In the genomic region with DNA sequence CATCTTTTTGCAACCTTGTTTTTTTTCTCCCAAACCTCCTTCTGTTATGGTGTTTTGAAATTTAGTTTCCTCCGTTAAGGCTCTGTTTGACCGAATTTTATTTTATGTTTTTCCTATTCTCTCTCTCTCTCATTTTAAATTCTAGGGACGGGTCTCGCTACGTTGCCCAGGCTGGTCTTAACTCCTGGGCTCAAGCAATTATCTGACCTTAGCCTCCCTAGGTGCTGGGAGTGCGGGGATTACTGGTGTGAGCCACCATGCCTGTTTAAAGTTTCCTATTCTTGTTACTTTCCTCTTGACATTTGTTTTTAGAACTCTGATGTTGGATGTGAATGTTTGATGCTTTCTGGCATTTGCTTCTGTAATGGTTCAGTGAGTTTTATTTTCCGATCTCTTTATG, we compare ENCODE assay signal across 7 cellular contexts. TPM values are rescaled to one million over a fixed set of nuclear protein-coding genes. Genes with fewer than 3 reads are reported as not detected.
A peak's percentile ranks its signal among the peaks of the same experiment; 100 is the strongest.
DNase-seq lines count a peak whose midpoint lies in the region; ATAC-seq and TF ChIP-seq lines count a peak whose summit lies in the region.

No MANE protein-coding gene starts in this region.

- ATAC-seq in stimulated activated naive B cell treated with anti-CD40 and anti-IgM and Interleukin-4, amounts not matched to agents 10 μg/mL and 1 μg/mL and 100 μg/mL, for 72 hours (replicated peaks) = no peak
- no peak for ATAC-seq in GM19395 (IDR thresholded peaks at IDR 0.05; ENCODE audit: unreplicated experiment)
- ATAC-seq in HG03175 (IDR thresholded peaks at IDR 0.05; ENCODE audit: unreplicated experiment) = no peak

- peaks cover 27% of the 10 kb centered on the region for H3K4me1 Mint-ChIP-seq in activated T-helper 1 cell treated with anti-CD3 and anti-CD28 coated beads, Interleukin-12 subunit alpha, Interleukin-12 subunit beta, Interleukin-2, Interleukin-4 antibody, amounts not matched to agents 30 ng/mL and 10 ng/mL and 1 ng/mL, durations not matched to agents 14 hours and 24 hours and 36 hours (ENCODE audit: low read depth)
- peaks cover 14 to 27% of the 10 kb centered on the region in 2 donors for H3K4me1 Mint-ChIP-seq in stimulated activated naive B cell treated with anti-CD40 and anti-IgM and Interleukin-4, amounts not matched to agents 10 μg/mL and 1 μg/mL and 100 μg/mL, for 72 hours

- H3K27me3 Mint-ChIP-seq in activated T-helper 1 cell treated with anti-CD3 and anti-CD28 coated beads, Interleukin-12 subunit alpha, Interleukin-12 subunit beta, Interleukin-2, Interleukin-4 antibody, amounts not matched to agents 30 ng/mL and 10 ng/mL and 1 ng/mL, durations not matched to agents 14 hours and 24 hours and 36 hours (ENCODE audit: insufficient read depth) = peaks cover 21% of the 10 kb centered on the region
- peaks cover 11 to 15% of the 10 kb centered on the region in 2 donors for H3K27me3 Mint-ChIP-seq in stimulated activated naive B cell treated with anti-CD40 and anti-IgM and Interleukin-4, amounts not matched to agents 10 μg/mL and 1 μg/mL and 100 μg/mL, for 72 hours

- H3K27me3 ChIP-seq in HL-60 (ENCODE audit: insufficient read depth, poor library complexity, severe bottlenecking) = no peaks in the 10 kb centered on the region

- H3K9me3 Mint-ChIP-seq in activated T-helper 1 cell treated with anti-CD3 and anti-CD28 coated beads, Interleukin-12 subunit alpha, Interleukin-12 subunit beta, Interleukin-2, Interleukin-4 antibody, amounts not matched to agents 30 ng/mL and 10 ng/mL and 1 ng/mL, durations not matched to agents 14 hours and 24 hours and 36 hours = peaks cover 9% of the 10 kb centered on the region
- H3K9me3 Mint-ChIP-seq in stimulated activated naive B cell treated with anti-CD40 and anti-IgM and Interleukin-4, amounts not matched to agents 10 μg/mL and 1 μg/mL and 100 μg/mL, for 72 hours = peaks cover 4 to 5% of the 10 kb centered on the region in 2 donors

- H3K27ac ChIP-seq in HL-60 (replicated peaks) = peak overlapping the region; percentile 93

- DNase-seq in HL-60 (ENCODE audit: low read depth in 1 of 2, low spot score in 1 of 2) (no peak), SK-N-DZ (ENCODE audit: low spot score) (no peak)
- no peak for DNase-seq in activated T-helper 1 cell treated with anti-CD3 and anti-CD28 coated beads, Interleukin-12 subunit alpha, Interleukin-12 subunit beta, Interleukin-2, Interleukin-4 antibody, amounts not matched to agents 30 ng/mL and 10 ng/mL and 1 ng/mL, durations not matched to agents 14 hours and 24 hours and 36 hours (ENCODE audit: low spot score)
- no peak for DNase-seq in stimulated activated naive B cell treated with anti-CD40 and anti-IgM and Interleukin-4, amounts not matched to agents 10 μg/mL and 1 μg/mL and 100 μg/mL, for 72 hours

- H3K4me3 ChIP-seq in HL-60 (replicated peaks; ENCODE audit: insufficient read depth, low read length) (peak overlapping the region; percentile 92), iPS-18c (ENCODE audit: insufficient read depth, low read depth, low read length) (peak overlapping the region; percentile 99)

- H3K9me3 ChIP-seq in iPS-18c (ENCODE audit: control insufficient read depth, insufficient read depth, low read length) = no peaks in the 10 kb centered on the region

- H3K4me3 Mint-ChIP-seq in activated T-helper 1 cell treated with anti-CD3 and anti-CD28 coated beads, Interleukin-12 subunit alpha, Interleukin-12 subunit beta, Interleukin-2, Interleukin-4 antibody, amounts not matched to agents 30 ng/mL and 10 ng/mL and 1 ng/mL, durations not matched to agents 14 hours and 24 hours and 36 hours = peak overlapping the region; percentile 91
- peak overlapping the region; percentile 93 to 95 for H3K4me3 Mint-ChIP-seq in stimulated activated naive B cell treated with anti-CD40 and anti-IgM and Interleukin-4, amounts not matched to agents 10 μg/mL and 1 μg/mL and 100 μg/mL, for 72 hours

- no peak for TF ChIP-seq CTCF in HL-60 (IDR thresholded peaks at IDR 0.05; ENCODE audit: insufficient read depth, low read length)

- H3K27ac Mint-ChIP-seq in activated T-helper 1 cell treated with anti-CD3 and anti-CD28 coated beads, Interleukin-12 subunit alpha, Interleukin-12 subunit beta, Interleukin-2, Interleukin-4 antibody, amounts not matched to agents 30 ng/mL and 10 ng/mL and 1 ng/mL, durations not matched to agents 14 hours and 24 hours and 36 hours = peak overlapping the region; percentile 84
- H3K27ac Mint-ChIP-seq in stimulated activated naive B cell treated with anti-CD40 and anti-IgM and Interleukin-4, amounts not matched to agents 10 μg/mL and 1 μg/mL and 100 μg/mL, for 72 hours = peak overlapping the region; percentile 98

- intact Hi-C loops in activated T-helper 1 cell treated with anti-CD3 and anti-CD28 coated beads, Interleukin-12 subunit alpha, Interleukin-12 subunit beta, Interleukin-2, Interleukin-4 antibody, amounts not matched to agents 30 ng/mL and 10 ng/mL and 1 ng/mL, durations not matched to agents 14 hours and 24 hours and 36 hours (cut with micrococcal nuclease) = loop anchor here (1.0 to 10.0 kb wide), 10 partner anchors 9 to 1391 kb away; a partner anchor contains a TSS

- H3K36me3 Mint-ChIP-seq in activated T-helper 1 cell treated with anti-CD3 and anti-CD28 coated beads, Interleukin-12 subunit alpha, Interleukin-12 subunit beta, Interleukin-2, Interleukin-4 antibody, amounts not matched to agents 30 ng/mL and 10 ng/mL and 1 ng/mL, durations not matched to agents 14 hours and 24 hours and 36 hours (ENCODE audit: low read depth) = peaks cover 27% of the 10 kb centered on the region
- peaks cover 15 to 17% of the 10 kb centered on the region in 2 donors for H3K36me3 Mint-ChIP-seq in stimulated activated naive B cell treated with anti-CD40 and anti-IgM and Interleukin-4, amounts not matched to agents 10 μg/mL and 1 μg/mL and 100 μg/mL, for 72 hours

RNA-seq across cellular contexts. Expression of a gene that starts 1.0 kb away (rescaled TPM):
- 61.0 and 65.5 TPM in 2 replicates for total RNA-seq in activated T-helper 1 cell treated with anti-CD3 and anti-CD28 coated beads, Interleukin-12 subunit alpha, Interleukin-12 subunit beta, Interleukin-2, Interleukin-4 antibody, amounts not matched to agents 30 ng/mL and 10 ng/mL and 1 ng/mL, durations not matched to agents 14 hours and 24 hours and 36 hours
- polyA plus RNA-seq in SK-N-DZ (2014; cell fraction: cytosol; rRNA removed) = 48.5 and 59.8 TPM in 2 replicates
- polyA plus RNA-seq in SK-N-DZ (2014; cell fraction: nucleus; rRNA removed) = 49.9 and 65.8 TPM in 2 replicates

RNA-seq across cellular contexts. Expression of a gene that starts 9.0 kb away (rescaled TPM):
- 0.07 and 0.31 TPM in 2 replicates for total RNA-seq in activated T-helper 1 cell treated with anti-CD3 and anti-CD28 coated beads, Interleukin-12 subunit alpha, Interleukin-12 subunit beta, Interleukin-2, Interleukin-4 antibody, amounts not matched to agents 30 ng/mL and 10 ng/mL and 1 ng/mL, durations not matched to agents 14 hours and 24 hours and 36 hours
- 1.3 TPM in 2 replicates for polyA plus RNA-seq in SK-N-DZ (2014; cell fraction: cytosol; rRNA removed)
- 2.9 and 5.0 TPM in 2 replicates for polyA plus RNA-seq in SK-N-DZ (2014; cell fraction: nucleus; rRNA removed)
